Comparison of ENCODE assay signal across 30 cellular contexts in genomic region chr13:85879014-85879413, GRCh38.
DNase-seq lines count a peak whose midpoint lies in the region; ATAC-seq and TF ChIP-seq lines count a peak whose summit lies in the region.
"Had no signal": no experiment of that assay in that cellular context is flagged by ENCODE, and none has a peak within 500 bp of the region (broad histone marks: within the 10 kb centered on the region; RNA-seq: fewer than 3 reads in every experiment).

No MANE protein-coding gene starts in this region.

- peaks cover 2% of the 10 kb centered on the region for H3K9me3 Mint-ChIP-seq in chondrocyte (ENCODE audit: low read depth)
- no peaks in the 10 kb centered on the region for H3K9me3 Mint-ChIP-seq in osteocyte (ENCODE audit: unreplicated experiment)
- peaks cover 0 to 13% (median 0%) of the 10 kb centered on the region in 9 donors for H3K9me3 Mint-ChIP-seq in naive thymus-derived CD8-positive, alpha-beta T cell
- H3K9me3 Mint-ChIP-seq: activated CD4-positive, alpha-beta memory T cell treated with anti-CD3 and anti-CD28 coated beads, Interleukin-2, amount 10 ng/mL, durations not matched to agents 7 days and 5 days; brain; H9 had no signal

- H3K27ac ChIP-seq in SK-N-SH (ENCODE audit: low read depth in 2 of 2, low read length in 1 of 2) = no peak overlapping the region
- H3K27ac ChIP-seq: adrenal gland, parathyroid adenoma, PC-9, right atrium auricular region, thoracic aorta had no signal

- no peaks in the 10 kb centered on the region for H3K27me3 ChIP-seq in SK-N-SH (ENCODE audit: insufficient read depth)
- no peaks in the 10 kb centered on the region for H3K27me3 ChIP-seq in Loucy (ENCODE audit: insufficient read depth, low read length, poor library complexity, severe bottlenecking)
- H3K27me3 ChIP-seq: adrenal gland, BE2C, right atrium auricular region had no signal

- H3K27ac Mint-ChIP-seq in chondrocyte (ENCODE audit: unreplicated experiment) (no peak overlapping the region), osteocyte (ENCODE audit: unreplicated experiment) (no peak overlapping the region)
- no peak overlapping the region for H3K27ac Mint-ChIP-seq in naive thymus-derived CD8-positive, alpha-beta T cell
- H3K27ac Mint-ChIP-seq: activated CD4-positive, alpha-beta memory T cell treated with anti-CD3 and anti-CD28 coated beads, Interleukin-2, amount 10 ng/mL, durations not matched to agents 7 days and 5 days; activated naive CD4-positive, alpha-beta T cell treated with anti-CD3 and anti-CD28 coated beads, Interleukin-2, amount 10 ng/mL, durations not matched to agents 7 days and 5 days; brain; CD8-positive, alpha-beta memory T cell; H9; stimulated activated naive CD8-positive, alpha-beta T cell treated with anti-CD3 and anti-CD28 coated beads, Interleukin-15, Interleukin-2, amounts not matched to agents 100 ng/mL and 50 ng/mL, for 24 hours had no signal

- POLR2A ChIA-PET in SK-N-SH (lab: Yijun Ruan, JAX) = no interaction called here
- POLR2A ChIA-PET in naive thymus-derived CD8-positive, alpha-beta T cell (lab: Charles Lee) = no interaction called here

- H3K36me3 Mint-ChIP-seq in chondrocyte (ENCODE audit: low read depth) (no peaks in the 10 kb centered on the region), osteocyte (ENCODE audit: unreplicated experiment) (no peaks in the 10 kb centered on the region)
- H3K36me3 Mint-ChIP-seq in naive thymus-derived CD8-positive, alpha-beta T cell = no peaks in the 10 kb centered on the region
- H3K36me3 Mint-ChIP-seq: activated naive CD4-positive, alpha-beta T cell treated with anti-CD3 and anti-CD28 coated beads, Interleukin-2, amount 10 ng/mL, durations not matched to agents 7 days and 5 days; brain; CD8-positive, alpha-beta memory T cell had no signal

- H2AFZ ChIP-seq in SK-N-SH (ENCODE audit: low read depth) (no peak overlapping the region), Loucy (ENCODE audit: low read length) (no peak overlapping the region)
- H2AFZ ChIP-seq: parathyroid adenoma, PC-9 had no signal

- H3F3A ChIP-seq in SK-N-SH (replicated peaks; ENCODE audit: insufficient read depth) (no peaks in the 10 kb centered on the region), Loucy (ENCODE audit: low read depth) (no peaks in the 10 kb centered on the region)

- no peaks in the 10 kb centered on the region for H3K79me2 ChIP-seq in SK-N-SH (ENCODE audit: insufficient read depth)
- no peaks in the 10 kb centered on the region for H3K79me2 ChIP-seq in Loucy (ENCODE audit: insufficient read depth, low read length)
- H3K79me2 ChIP-seq: parathyroid adenoma had no signal

- no peak for TF ChIP-seq EP300 in SK-N-SH (IDR thresholded peaks at IDR 0.05; ENCODE audit: borderline replicate concordance in 1 of 2, low read depth in 1 of 2, low read length in 1 of 2)

- H3K9ac ChIP-seq in SK-N-SH (no peak overlapping the region), Loucy (ENCODE audit: low read depth, low read length, poor library complexity, severe bottlenecking) (no peak overlapping the region)
- H3K9ac ChIP-seq: parathyroid adenoma had no signal

- CTCF ChIA-PET in SK-N-SH (lab: Yijun Ruan, JAX) = interaction anchor here (0.8 kb wide), 1 partner anchor 18 kb away, joined by 3 read pairs; no protein-coding TSS in a partner anchor

- DNase-seq in SK-N-SH (no peak), chondrocyte (ENCODE audit: low spot score) (no peak), osteocyte (ENCODE audit: extremely low spot score, unreplicated experiment) (no peak), D341Med (ENCODE audit: low spot score) (no peak)
- no peak for DNase-seq in naive thymus-derived CD8-positive, alpha-beta T cell
- DNase-seq: ACHN; activated CD4-positive, alpha-beta memory T cell treated with anti-CD3 and anti-CD28 coated beads, Interleukin-2, amount 10 ng/mL, durations not matched to agents 7 days and 5 days; activated naive CD4-positive, alpha-beta T cell treated with anti-CD3 and anti-CD28 coated beads, Interleukin-2, amount 10 ng/mL, durations not matched to agents 7 days and 5 days; adrenal gland; BE2C; CD8-positive, alpha-beta memory T cell; DMS153; H9; KG1; left colon; NCI-H146; NCI-H2107; PC-9; T-helper 2 cell had no signal

- 15% methylated on average over 2 of the region's 2 CpGs for WGBS in SK-N-SH (ENCODE audit: low lambda C conversion rate)

- no peaks in the 10 kb centered on the region for H3K9me2 ChIP-seq in SK-N-SH
- no peaks in the 10 kb centered on the region for H3K9me2 ChIP-seq in Loucy (replicated peaks; ENCODE audit: low read depth, low read length)

- no peaks in the 10 kb centered on the region for H4K20me1 ChIP-seq in SK-N-SH (ENCODE audit: insufficient read depth)
- H4K20me1 ChIP-seq in Loucy (ENCODE audit: insufficient read depth, low read length, poor library complexity, severe bottlenecking) = no peaks in the 10 kb centered on the region

- no peaks in the 10 kb centered on the region for H3K4me1 Mint-ChIP-seq in chondrocyte (ENCODE audit: low read depth)
- H3K4me1 Mint-ChIP-seq in osteocyte (ENCODE audit: unreplicated experiment) = no peaks in the 10 kb centered on the region
- no peaks in the 10 kb centered on the region for H3K4me1 Mint-ChIP-seq in naive thymus-derived CD8-positive, alpha-beta T cell
- H3K4me1 Mint-ChIP-seq: activated CD4-positive, alpha-beta memory T cell treated with anti-CD3 and anti-CD28 coated beads, Interleukin-2, amount 10 ng/mL, durations not matched to agents 7 days and 5 days; activated naive CD4-positive, alpha-beta T cell treated with anti-CD3 and anti-CD28 coated beads, Interleukin-2, amount 10 ng/mL, durations not matched to agents 7 days and 5 days; brain; CD8-positive, alpha-beta memory T cell; H9; neural crest cell had no signal

- H3K4me1 ChIP-seq in SK-N-SH (ENCODE audit: control insufficient read depth in 1 of 2, insufficient read depth in 2 of 2, low read depth in 1 of 2, low read length in 1 of 2) = no peaks in the 10 kb centered on the region
- no peaks in the 10 kb centered on the region for H3K4me1 ChIP-seq in Loucy (ENCODE audit: insufficient read depth, low read length, poor library complexity, severe bottlenecking)
- H3K4me1 ChIP-seq: adrenal gland, BE2C, parathyroid adenoma, right atrium auricular region had no signal

- H3K36me3 ChIP-seq in SK-N-SH (replicated peaks in 1 of 2; ENCODE audit: control insufficient read depth in 1 of 2, insufficient read depth in 2 of 2, low read length in 1 of 2) = no peaks in the 10 kb centered on the region
- no peaks in the 10 kb centered on the region for H3K36me3 ChIP-seq in Loucy (ENCODE audit: insufficient read depth, low read length)
- H3K36me3 ChIP-seq: adrenal gland, BE2C, right atrium auricular region, thoracic aorta had no signal

- no peak for TF ChIP-seq CTCF in SK-N-SH (IDR thresholded peaks at IDR 0.05)
- 0 out of 2 replicates have a peak, but pooled peaks have one; percentile 10 for TF ChIP-seq CTCF in Loucy (conservative IDR thresholded peaks at IDR 0.05; ENCODE audit: low read length)
- peak; percentile 38 for TF ChIP-seq CTCF in chondrocyte (IDR thresholded peaks at IDR 0.05)
- peak; percentile 25 for TF ChIP-seq CTCF in osteocyte (IDR thresholded peaks at IDR 0.05)

- H3K27me3 Mint-ChIP-seq in chondrocyte (ENCODE audit: low read depth) (peaks cover 5% of the 10 kb centered on the region), osteocyte (ENCODE audit: unreplicated experiment) (peaks cover 16% of the 10 kb centered on the region)
- H3K27me3 Mint-ChIP-seq in naive thymus-derived CD8-positive, alpha-beta T cell = no peaks in the 10 kb centered on the region
- H3K27me3 Mint-ChIP-seq: activated CD4-positive, alpha-beta memory T cell treated with anti-CD3 and anti-CD28 coated beads, Interleukin-2, amount 10 ng/mL, durations not matched to agents 7 days and 5 days; activated naive CD4-positive, alpha-beta T cell treated with anti-CD3 and anti-CD28 coated beads, Interleukin-2, amount 10 ng/mL, durations not matched to agents 7 days and 5 days; brain; stimulated activated naive CD8-positive, alpha-beta T cell treated with anti-CD3 and anti-CD28 coated beads, Interleukin-15, Interleukin-2, amounts not matched to agents 100 ng/mL and 50 ng/mL, for 24 hours had no signal

- no peak for ATAC-seq in SK-N-SH treated with all-trans-retinoic acid at 6 μM for 48 hours
- ATAC-seq in GM21515 (IDR thresholded peaks at IDR 0.05; ENCODE audit: unreplicated experiment) = no peak
- no peak for ATAC-seq in naive thymus-derived CD8-positive, alpha-beta T cell
- ATAC-seq: left colon, Right ventricle myocardium inferior had no signal

- no peaks in the 10 kb centered on the region for H3K9me3 ChIP-seq in SK-N-SH
- H3K9me3 ChIP-seq in Loucy (ENCODE audit: insufficient read depth, low read depth, low read length) = no peaks in the 10 kb centered on the region
- H3K9me3 ChIP-seq: adrenal gland, BE2C, right atrium auricular region, thoracic aorta had no signal

- peak; percentile 43 for TF ChIP-seq RAD21 in SK-N-SH (IDR thresholded peaks at IDR 0.05; ENCODE audit: low read length)

- H3K4me3 ChIP-seq in SK-N-SH (ENCODE audit: low read depth in 2 of 2, low read length in 1 of 2) (no peak overlapping the region), Loucy (ENCODE audit: low read length, poor library complexity, severe bottlenecking) (no peak overlapping the region)
- H3K4me3 ChIP-seq: adrenal gland, PC-9, right atrium auricular region, smooth muscle cell, thoracic aorta had no signal

- H3K4me3 Mint-ChIP-seq in chondrocyte (ENCODE audit: unreplicated experiment) (no peak overlapping the region), osteocyte (ENCODE audit: unreplicated experiment) (no peak overlapping the region)
- H3K4me3 Mint-ChIP-seq in naive thymus-derived CD8-positive, alpha-beta T cell = no peak overlapping the region
- H3K4me3 Mint-ChIP-seq: activated CD4-positive, alpha-beta memory T cell treated with anti-CD3 and anti-CD28 coated beads, Interleukin-2, amount 10 ng/mL, durations not matched to agents 7 days and 5 days; activated naive CD4-positive, alpha-beta T cell treated with anti-CD3 and anti-CD28 coated beads, Interleukin-2, amount 10 ng/mL, durations not matched to agents 7 days and 5 days; brain; CD8-positive, alpha-beta memory T cell; H9; neural crest cell; stimulated activated naive CD8-positive, alpha-beta T cell treated with anti-CD3 and anti-CD28 coated beads, Interleukin-15, Interleukin-2, amounts not matched to agents 100 ng/mL and 50 ng/mL, for 24 hours had no signal

- H3K4me2 ChIP-seq in SK-N-SH = no peak overlapping the region
- H3K4me2 ChIP-seq in Loucy (ENCODE audit: low read depth, low read length, poor library complexity, severe bottlenecking) = no peak overlapping the region
- H3K4me2 ChIP-seq: PC-9, smooth muscle cell had no signal

TF ChIP-seq in SK-N-SH treated with all-trans-retinoic acid at 6 μM for 48 hours, 23 proteins besides CTCF, POLR2A, EP300 and RAD21 (continues in another document):
- TF ChIP-seq ZC3H10 (CRISPR knock-in tag; IDR thresholded peaks at IDR 0.05) (no peak), SNAI2 (CRISPR knock-in tag; IDR thresholded peaks at IDR 0.05) (no peak), GLIS3 (CRISPR knock-in tag; IDR thresholded peaks at IDR 0.05) (no peak), ARNTL (CRISPR knock-in tag; IDR thresholded peaks at IDR 0.05; ENCODE audit: borderline replicate concordance, low read depth) (no peak), BACH2 (CRISPR knock-in tag; IDR thresholded peaks at IDR 0.05; ENCODE audit: borderline replicate concordance) (no peak), ZNF565 (CRISPR knock-in tag; conservative IDR thresholded peaks at IDR 0.05; ENCODE audit: low read depth) (no peak)
